ENCODE assay signal across 9 cellular contexts in the genomic region with DNA sequence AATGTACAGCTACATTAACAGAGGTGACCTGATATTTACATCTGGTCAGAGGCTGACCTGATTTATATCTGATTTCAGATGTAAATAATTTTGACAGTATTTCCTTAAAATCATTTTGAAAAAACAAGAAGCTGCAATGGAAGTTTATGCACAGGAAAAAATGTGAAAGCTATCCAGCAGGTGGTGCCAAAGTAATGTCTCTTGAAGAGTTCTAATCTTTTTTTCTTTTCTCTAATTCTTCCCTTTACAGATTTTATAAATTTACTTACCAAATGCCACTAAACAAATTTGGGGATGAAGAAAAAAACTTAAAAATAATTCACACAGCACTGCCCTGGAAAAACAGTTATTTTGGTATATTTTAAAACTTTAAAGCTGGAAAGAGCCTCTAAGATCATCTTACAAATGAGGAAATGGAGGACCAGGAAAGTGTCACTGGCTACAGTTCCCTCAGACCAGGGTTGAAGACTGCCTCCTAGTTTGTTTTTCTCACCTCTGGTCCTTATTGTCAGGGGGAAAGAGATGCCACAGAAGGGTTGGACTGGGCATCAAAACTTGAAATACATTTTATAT. TPM values are rescaled to one million over a fixed set of nuclear protein-coding genes. Genes with fewer than 3 reads are reported as not detected.
A peak's percentile ranks its signal among the peaks of the same experiment; 100 is the strongest.
DNase-seq lines count a peak whose midpoint lies in the region; ATAC-seq, FAIRE-seq and TF ChIP-seq lines count a peak whose summit lies in the region.
"Had no signal": no experiment of that assay in that cellular context is flagged by ENCODE, and none has a peak within 500 bp of the region (broad histone marks: within the 10 kb centered on the region; RNA-seq: fewer than 3 reads in every experiment).

No MANE protein-coding gene starts in this region.

- H3K4me3 Mint-ChIP-seq in progenitor cell of endocrine pancreas (ENCODE audit: low read depth), result no peak overlapping the region
- H3K4me3 Mint-ChIP-seq: central memory CD8-positive, alpha-beta T cell had no signal

- H3K9me3 Mint-ChIP-seq in progenitor cell of endocrine pancreas (ENCODE audit: low read depth), result no peaks in the 10 kb centered on the region
- H3K9me3 Mint-ChIP-seq: central memory CD8-positive, alpha-beta T cell had no signal

- TF ChIP-seq CTCF in progenitor cell of endocrine pancreas (IDR thresholded peaks at IDR 0.05; ENCODE audit: unreplicated experiment), result peak; percentile 79

- H3K27me3 Mint-ChIP-seq in progenitor cell of endocrine pancreas, result no peaks in the 10 kb centered on the region
- H3K27me3 Mint-ChIP-seq: central memory CD8-positive, alpha-beta T cell had no signal

- H3K27ac Mint-ChIP-seq in progenitor cell of endocrine pancreas, result no peak overlapping the region

- no peaks in the 10 kb centered on the region for H3K4me1 Mint-ChIP-seq in progenitor cell of endocrine pancreas (ENCODE audit: low read depth)
- H3K4me1 Mint-ChIP-seq: central memory CD8-positive, alpha-beta T cell had no signal

- TF ChIP-seq POLR2A in erythroblast (IDR thresholded peaks at IDR 0.05; ENCODE audit: low read length), result no peak

- H3K36me3 Mint-ChIP-seq in progenitor cell of endocrine pancreas (ENCODE audit: insufficient read depth), result peaks cover 5% of the 10 kb centered on the region

- no peak for ATAC-seq in GM21619 (IDR thresholded peaks at IDR 0.05; ENCODE audit: unreplicated experiment)
- no peak for ATAC-seq in GM18873 (IDR thresholded peaks at IDR 0.05; ENCODE audit: low FRiP score, unreplicated experiment)

- DNase-seq in activated T-cell treated with anti-CD3 and anti-CD28 coated beads for 1 hour (ENCODE audit: low read depth) (peak; percentile 25), NAMALWA (ENCODE audit: low spot score) (peak; percentile 70), erythroblast (lab: John Stamatoyannopoulos, UW) (peak; percentile 64 to 81), progenitor cell of endocrine pancreas (ENCODE audit: low spot score, unreplicated experiment) (no peak)
- no peak for DNase-seq in activated T-cell treated with anti-CD3 and anti-CD28 coated beads, Interleukin-2, amount 50 U/mL, for 48 hours

- FAIRE-seq in TTC549 (lab: Jason Lieb, UNC), result peak; percentile 93

RNA-seq across cellular contexts. Expression of gene FBLN7, which starts 16.4 kb away (rescaled TPM):
- 9.3 and 13.3 TPM in 2 replicates for total RNA-seq in progenitor cell of endocrine pancreas

Comparison
In these comparisons a context has a peak if more than half of its experiments do, and no peak if none do; other contexts are left out.
1. DNase-seq: peak in activated T-cell treated with anti-CD3 and anti-CD28 coated beads for 1 hour (single experiment), NAMALWA (single experiment) and erythroblast (2 of 2); none in activated T-cell treated with anti-CD3 and anti-CD28 coated beads, Interleukin-2, amount 50 U/mL, for 48 hours (0 of 2) and progenitor cell of endocrine pancreas (single experiment).